Comparison of ENCODE assay signal across 16 cellular contexts in the genomic region with DNA sequence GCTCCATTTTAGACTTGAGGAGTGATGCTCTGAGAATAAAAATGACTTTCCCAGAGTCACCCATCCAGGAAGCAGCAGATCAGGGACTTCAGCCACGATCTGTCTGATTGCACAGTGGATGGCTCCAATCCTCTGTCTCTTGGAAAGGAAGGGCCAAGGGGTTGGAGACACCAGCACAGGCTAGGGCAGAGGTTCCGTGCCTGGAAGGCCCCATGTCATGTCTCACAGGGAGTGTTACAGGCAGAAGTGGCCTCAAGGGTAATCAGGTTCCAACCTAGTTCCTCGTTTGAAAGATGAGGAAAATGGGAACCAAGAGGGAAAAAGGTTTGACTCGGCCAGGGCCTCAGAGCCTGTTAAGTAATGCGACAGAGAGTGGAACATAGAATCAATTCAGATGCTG.
DNase-seq lines count a peak whose midpoint lies in the region; ATAC-seq and TF ChIP-seq lines count a peak whose summit lies in the region.
"Had no signal": no experiment of that assay in that cellular context is flagged by ENCODE, and none has a peak within 500 bp of the region (broad histone marks: within the 10 kb centered on the region; RNA-seq: fewer than 3 reads in every experiment).

No MANE protein-coding gene starts in this region.

- TF ChIP-seq CTCF in chondrocyte (IDR thresholded peaks at IDR 0.05) (no peak), foreskin fibroblast (IDR thresholded peaks at IDR 0.05; ENCODE audit: low read depth, low read length) (no peak)

- H3K27ac ChIP-seq in mesendoderm (ENCODE audit: low read depth, low read length) (no peak overlapping the region), trophoblast cell (ENCODE audit: low read depth, low read length) (no peak overlapping the region)
- H3K27ac ChIP-seq: BLaER1, GM23248, HL-60 had no signal

- no peak overlapping the region for H2BK120ac ChIP-seq in mesendoderm (ENCODE audit: low read depth, low read length)
- H2BK120ac ChIP-seq in trophoblast cell (ENCODE audit: insufficient read depth, low read length, poor library complexity) = no peak overlapping the region

- H2AFZ ChIP-seq in trophoblast cell (ENCODE audit: insufficient read depth, low read length, poor library complexity) = no peak overlapping the region
- H2AFZ ChIP-seq: GM23248 had no signal

- no peak overlapping the region for H2BK5ac ChIP-seq in mesendoderm (ENCODE audit: low read length)
- no peak overlapping the region for H2BK5ac ChIP-seq in trophoblast cell (ENCODE audit: low read depth, low read length, poor library complexity)

- H3K23ac ChIP-seq in mesendoderm (ENCODE audit: low read length) (no peak overlapping the region), trophoblast cell (ENCODE audit: low read length) (no peak overlapping the region)

- H3K79me2 ChIP-seq in mesendoderm (ENCODE audit: control insufficient read depth, insufficient read depth, low read length) (no peaks in the 10 kb centered on the region), trophoblast cell (ENCODE audit: control insufficient read depth, insufficient read depth, low read length, poor library complexity) (no peaks in the 10 kb centered on the region)

- H3K4me1 ChIP-seq in mesendoderm (ENCODE audit: control insufficient read depth, low read depth, low read length) = peaks cover 5% of the 10 kb centered on the region
- H3K4me1 ChIP-seq in trophoblast cell (ENCODE audit: control insufficient read depth in 1 of 2, insufficient read depth in 2 of 2, low read length in 2 of 2) = peaks cover 10 to 22% of the 10 kb centered on the region in 2 experiments

- peak overlapping the region; percentile 36 for H2BK12ac ChIP-seq in trophoblast cell (ENCODE audit: low read length)

- H3K4ac ChIP-seq in mesendoderm (ENCODE audit: low read depth, low read length) (peak overlapping the region; percentile 27), trophoblast cell (ENCODE audit: low read depth, low read length) (no peak overlapping the region)

- H3K36me3 ChIP-seq in H7 (replicated peaks; ENCODE audit: control insufficient read depth, insufficient read depth, low read length) (no peaks in the 10 kb centered on the region), mesendoderm (ENCODE audit: control insufficient read depth, insufficient read depth, low read length) (no peaks in the 10 kb centered on the region), trophoblast cell (ENCODE audit: control insufficient read depth in 1 of 2, insufficient read depth in 2 of 2, low read length in 2 of 2) (no peaks in the 10 kb centered on the region)
- H3K36me3 ChIP-seq: BLaER1 had no signal

- H3K4me3 ChIP-seq in H7 (ENCODE audit: insufficient read depth, low read depth, low read length) (no peak overlapping the region), mesendoderm (ENCODE audit: low read length) (no peak overlapping the region), trophoblast cell (ENCODE audit: low read depth, low read length) (no peak overlapping the region), foreskin fibroblast (ENCODE audit: low read depth in 1 of 2, low read length in 2 of 2) (no peak overlapping the region)
- H3K4me3 ChIP-seq: BLaER1, GM12878, GM23248 had no signal

- WGBS in mesendoderm (ENCODE audit: extremely low coverage, insufficient coverage, low lambda C conversion rate) = no CpG with 5 or more reads among the region's 5 CpGs
- no CpG with 5 or more reads among the region's 5 CpGs for WGBS in trophoblast cell (ENCODE audit: extremely low coverage, insufficient coverage, insufficient read length)

- no peak overlapping the region for H4K8ac ChIP-seq in mesendoderm (ENCODE audit: low read depth, low read length)
- H4K8ac ChIP-seq in trophoblast cell (ENCODE audit: low read depth, low read length) = no peak overlapping the region

- H3K18ac ChIP-seq in mesendoderm (ENCODE audit: low read length) = peak overlapping the region; percentile 40
- H3K18ac ChIP-seq in trophoblast cell (ENCODE audit: low read length) = no peak overlapping the region

- no peak overlapping the region for H3K27ac Mint-ChIP-seq in chondrocyte (ENCODE audit: unreplicated experiment)
- H3K27ac Mint-ChIP-seq: CD4-positive, CD25-positive, alpha-beta regulatory T cell; H9 had no signal

- H3K27me3 Mint-ChIP-seq in chondrocyte (ENCODE audit: low read depth) = no peaks in the 10 kb centered on the region
- H3K27me3 Mint-ChIP-seq: CD4-positive, CD25-positive, alpha-beta regulatory T cell had no signal

- H3K9ac ChIP-seq in mesendoderm (ENCODE audit: low read length) (no peak overlapping the region), trophoblast cell (ENCODE audit: low read length) (no peak overlapping the region)
- H3K9ac ChIP-seq: BLaER1, GM23248 had no signal

- H3K79me1 ChIP-seq in mesendoderm (ENCODE audit: low read length) (no peaks in the 10 kb centered on the region), trophoblast cell (ENCODE audit: low read length) (peaks cover 9% of the 10 kb centered on the region)

- peaks cover 29% of the 10 kb centered on the region for H3K4me1 Mint-ChIP-seq in chondrocyte (ENCODE audit: low read depth)
- H3K4me1 Mint-ChIP-seq: CD4-positive, CD25-positive, alpha-beta regulatory T cell had no signal

- no peak overlapping the region for H3K4me2 ChIP-seq in mesendoderm (ENCODE audit: low read length)
- H3K4me2 ChIP-seq in trophoblast cell (ENCODE audit: low read length) = no peak overlapping the region
- H3K4me2 ChIP-seq: BLaER1 had no signal

- H4K5ac ChIP-seq in mesendoderm (ENCODE audit: low read length) = no peak overlapping the region

- H3K9me3 Mint-ChIP-seq in chondrocyte (ENCODE audit: low read depth) = peaks cover 9% of the 10 kb centered on the region
- H3K9me3 Mint-ChIP-seq: CD4-positive, CD25-positive, alpha-beta regulatory T cell had no signal

- H2BK15ac ChIP-seq in mesendoderm (replicated peaks; ENCODE audit: low read depth) = no peak overlapping the region

- no peaks in the 10 kb centered on the region for H3K36me3 Mint-ChIP-seq in chondrocyte (ENCODE audit: low read depth)
- H3K36me3 Mint-ChIP-seq: CD4-positive, CD25-positive, alpha-beta regulatory T cell had no signal

- no peak overlapping the region for H4K12ac ChIP-seq in trophoblast cell (ENCODE audit: low read depth, low read length)

- H4K91ac ChIP-seq in trophoblast cell (ENCODE audit: low read depth, low read length) = peak overlapping the region; percentile 1

- H2AK5ac ChIP-seq in mesendoderm (ENCODE audit: low read length) = no peak overlapping the region
- H2AK5ac ChIP-seq in trophoblast cell (ENCODE audit: low read length) = no peak overlapping the region

- DNase-seq in H7 (peak; percentile 4), chondrocyte (ENCODE audit: low spot score) (peak; percentile 53), mesendoderm (no peak), trophoblast cell (no peak), NCI-H1105 (lab: John Stamatoyannopoulos, UW) (no peak), foreskin fibroblast (no peak)
- DNase-seq: 8988T; AML-193; CD4-positive, CD25-positive, alpha-beta regulatory T cell; DMS79; GM23248 had no signal

- H3K9me3 ChIP-seq in trophoblast cell (ENCODE audit: insufficient read depth, low read depth, low read length) = no peaks in the 10 kb centered on the region
- H3K9me3 ChIP-seq: BLaER1 had no signal

- H3K4me3 Mint-ChIP-seq in chondrocyte (ENCODE audit: unreplicated experiment) = no peak overlapping the region
- H3K4me3 Mint-ChIP-seq: CD4-positive, CD25-positive, alpha-beta regulatory T cell; H9 had no signal

- no peak overlapping the region for H3K14ac ChIP-seq in trophoblast cell (ENCODE audit: low read length)

- ATAC-seq in HG03521 (IDR thresholded peaks at IDR 0.05; ENCODE audit: unreplicated experiment) = no peak
- ATAC-seq: GM12878 had no signal

- H3K27me3 ChIP-seq in H7 (ENCODE audit: control insufficient read depth, insufficient read depth, low read length) = no peaks in the 10 kb centered on the region
- no peaks in the 10 kb centered on the region for H3K27me3 ChIP-seq in mesendoderm (ENCODE audit: insufficient read depth, low read length, poor library complexity)
- no peaks in the 10 kb centered on the region for H3K27me3 ChIP-seq in trophoblast cell (ENCODE audit: insufficient read depth, low read length)

- H3K56ac ChIP-seq in mesendoderm (ENCODE audit: low read length) = no peak overlapping the region

Comparison
In these comparisons a context has a peak if more than half of its experiments do, and no peak if none do; other contexts are left out.
1. DNase-seq: peak in H7 (single experiment) and chondrocyte (single experiment); none in mesendoderm (single experiment), trophoblast cell (0 of 2), NCI-H1105 (single experiment) and foreskin fibroblast (0 of 2).